Comparison of ENCODE assay signal across 8 cellular contexts in genomic region chr17:35312790-35313711, GRCh38.
A peak's percentile ranks its signal among the peaks of the same experiment; 100 is the strongest.
DNase-seq lines count a peak whose midpoint lies in the region; ATAC-seq and TF ChIP-seq lines count a peak whose summit lies in the region.

No MANE protein-coding gene starts in this region.

- peak overlapping the region; percentile 76 for H3K4me3 Mint-ChIP-seq in nephron progenitor cell

- H3K27ac Mint-ChIP-seq in nephron progenitor cell, result no peak overlapping the region

- H3K36me3 Mint-ChIP-seq in nephron progenitor cell (ENCODE audit: low read depth), result no peaks in the 10 kb centered on the region

- H4K20me1 ChIP-seq in PC-9 (ENCODE audit: insufficient read depth), result no peaks in the 10 kb centered on the region

- H3F3A ChIP-seq in PC-9 (ENCODE audit: insufficient read depth, low read depth), result no peaks in the 10 kb centered on the region

- intact Hi-C loops in PC-9 (cut with micrococcal nuclease; ENCODE audit: unreplicated experiment), result loop anchor here (1.0 to 10.0 kb wide), 4 partner anchors 70 to 226 kb away; partner anchors contain the start of genes NLE1, SLFN5 and UNC45B

- H3K27me3 Mint-ChIP-seq in nephron progenitor cell (ENCODE audit: low read depth, poor library complexity), result peaks cover 36% of the 10 kb centered on the region

- CTCF ChIA-PET in PC-9 (lab: Charles Lee), result interaction anchor here (1.1 kb wide), 1 partner anchor 220 kb away, joined by 3 read pairs; no protein-coding TSS in a partner anchor

- POLR2A ChIA-PET in PC-9 (lab: Charles Lee; ENCODE audit: unreplicated experiment), result no interaction called here

- H2AFZ ChIP-seq in PC-9, result no peak overlapping the region

- no peaks in the 10 kb centered on the region for H3K36me3 ChIP-seq in PC-9 (ENCODE audit: low read depth)

- no peaks in the 10 kb centered on the region for H3K79me2 ChIP-seq in PC-9 (ENCODE audit: low read depth)

- H3K9me3 Mint-ChIP-seq in nephron progenitor cell, result no peaks in the 10 kb centered on the region

- no peaks in the 10 kb centered on the region for H3K9me2 ChIP-seq in PC-9 (ENCODE audit: insufficient read depth)

- peaks cover 4% of the 10 kb centered on the region; the same call in 1 of the 2 replicates for H3K27me3 ChIP-seq in PC-9 (ENCODE audit: insufficient read depth, low read depth)

- BruUV-seq in PC-9 (replicated peaks; lab: Mats Ljungman, UMichigan), result no TSS peak

- H3K9me3 ChIP-seq in PC-9 (ENCODE audit: insufficient read depth, low read depth), result no peaks in the 10 kb centered on the region

- peaks cover 33% of the 10 kb centered on the region for H3K4me1 Mint-ChIP-seq in nephron progenitor cell

- TF ChIP-seq CTCF in PC-9 (conservative IDR thresholded peaks at IDR 0.05) (peak; percentile 82), fibroblast of the aortic adventitia (IDR thresholded peaks at IDR 0.05; ENCODE audit: insufficient read depth, low read length) (peak; percentile 80), nephron progenitor cell (IDR thresholded peaks at IDR 0.05) (peak; percentile 73)

- DNase-seq in AG08395 (ENCODE audit: low spot score) (peak; percentile 68), HT1080 (ENCODE audit: low read depth) (peak; percentile 41), PC-9 (peak in 1 of 2 experiments; percentile 22), fibroblast of the aortic adventitia (ENCODE audit: low read depth) (peak; percentile 85), nephron progenitor cell (peak; percentile 43)
- peak; percentile 80 to 82 for DNase-seq in activated T-cell treated with anti-CD3 and anti-CD28 coated beads, Interleukin-2, amount 50 U/mL, for 48 hours
- peak; percentile 71 for DNase-seq in stimulated activated naive CD4-positive, alpha-beta T cell treated with Interleukin-2 at 50 U/mL for 16 hours (lab: John Stamatoyannopoulos, UW)

- H3K4me2 ChIP-seq in PC-9, result no peak overlapping the region

- H3K4me3 ChIP-seq in PC-9 (no peak overlapping the region), fibroblast of the aortic adventitia (ENCODE audit: low read depth, low read length) (peak overlapping the region; percentile 28)

- H3K27ac ChIP-seq in PC-9, result no peak overlapping the region

- peak; percentile 58 for ATAC-seq in GM18870 (IDR thresholded peaks at IDR 0.05; ENCODE audit: unreplicated experiment)

- H3K4me1 ChIP-seq in PC-9 (replicated peaks; ENCODE audit: insufficient read depth), result no peaks in the 10 kb centered on the region
